8 cellular contexts compared by ENCODE assay signal in genomic region chr1:101288491-101288944, GRCh38. TPM values are rescaled to one million over a fixed set of nuclear protein-coding genes. Genes with fewer than 3 reads are reported as not detected.
DNase-seq lines count a peak whose midpoint lies in the region; ATAC-seq, FAIRE-seq and TF ChIP-seq lines count a peak whose summit lies in the region.

No MANE protein-coding gene starts in this region.

- H3K27me3 ChIP-seq in KMS-11 (ENCODE audit: insufficient read depth, low read depth) = no peaks in the 10 kb centered on the region
- H3K27me3 ChIP-seq in gastroesophageal sphincter = no peaks in the 10 kb centered on the region
- no peaks in the 10 kb centered on the region for H3K27me3 ChIP-seq in parathyroid adenoma (ENCODE audit: control insufficient read depth, insufficient read depth, low read length)

- peak; percentile 34 for DNase-seq in D721Med (ENCODE audit: insufficient read length, low spot score)
- DNase-seq in SHP77 (lab: John Stamatoyannopoulos, UW) = peak; percentile 46
- peak; percentile 84 for DNase-seq in activated naive CD4-positive, alpha-beta T cell treated with anti-CD3 and anti-CD28 coated beads for 36 hours

- H3K27me3 Mint-ChIP-seq in activated naive CD4-positive, alpha-beta T cell treated with anti-CD3 and anti-CD28 coated beads for 36 hours (ENCODE audit: low read depth) = no peaks in the 10 kb centered on the region

- H2AFZ ChIP-seq in KMS-11 (ENCODE audit: low read depth) = no peak overlapping the region
- peak overlapping the region; percentile 42 for H2AFZ ChIP-seq in parathyroid adenoma

- FAIRE-seq in D721Med (lab: Jason Lieb, UNC) = peak; percentile 29

- H3K27ac ChIP-seq in KMS-11 (no peak overlapping the region), gastroesophageal sphincter (no peak overlapping the region), parathyroid adenoma (peak overlapping the region; percentile 19)

- H3K9ac ChIP-seq in KMS-11 = no peak overlapping the region
- H3K9ac ChIP-seq in parathyroid adenoma = no peak overlapping the region

- intact Hi-C loops in activated naive CD4-positive, alpha-beta T cell treated with anti-CD3 and anti-CD28 coated beads for 36 hours (cut with micrococcal nuclease) = loop anchor here (1.0 to 5.0 kb wide), 13 partner anchors 50 to 826 kb away; no protein-coding TSS in a partner anchor

- H3K36me3 ChIP-seq in KMS-11 (ENCODE audit: insufficient read depth) (no peaks in the 10 kb centered on the region), gastroesophageal sphincter (no peaks in the 10 kb centered on the region), parathyroid adenoma (ENCODE audit: control insufficient read depth, insufficient read depth, low read length) (no peaks in the 10 kb centered on the region)

- H3K9me3 ChIP-seq in gastroesophageal sphincter (no peaks in the 10 kb centered on the region), parathyroid adenoma (ENCODE audit: control insufficient read depth, low read length) (no peaks in the 10 kb centered on the region)

- no peaks in the 10 kb centered on the region for H3K9me3 Mint-ChIP-seq in activated naive CD4-positive, alpha-beta T cell treated with anti-CD3 and anti-CD28 coated beads for 36 hours

- H3K27ac Mint-ChIP-seq in activated naive CD4-positive, alpha-beta T cell treated with anti-CD3 and anti-CD28 coated beads for 36 hours = peak overlapping the region; percentile 72

- no peak overlapping the region for H3K4me3 Mint-ChIP-seq in activated naive CD4-positive, alpha-beta T cell treated with anti-CD3 and anti-CD28 coated beads for 36 hours

- 20 to 33% methylated on average over 1 to 4 of the region's 4 CpGs for WGBS in gastroesophageal sphincter (ENCODE audit: low coverage in 1 of 2), 2 donors

- no peak for TF ChIP-seq EP300 in gastroesophageal sphincter (IDR thresholded peaks at IDR 0.05)

- H3K4me2 ChIP-seq in KMS-11 (no peak overlapping the region), parathyroid adenoma (ENCODE audit: low read length) (peak overlapping the region; percentile 43)

- peak; percentile 93 for TF ChIP-seq CTCF in D721Med (IDR thresholded peaks at IDR 0.05; ENCODE audit: insufficient read depth, missing control alignments)
- peak; percentile 79 for TF ChIP-seq CTCF in KMS-11 (conservative IDR thresholded peaks at IDR 0.05; ENCODE audit: low read depth, low read length)
- peak; percentile 70 to 84 (median 76) for TF ChIP-seq CTCF in gastroesophageal sphincter (IDR thresholded peaks at IDR 0.05)
- TF ChIP-seq CTCF in parathyroid adenoma (IDR thresholded peaks at IDR 0.05) = peak; percentile 77

- no peaks in the 10 kb centered on the region for H4K20me1 ChIP-seq in KMS-11 (ENCODE audit: insufficient read depth)

- no peaks in the 10 kb centered on the region for H3K36me3 Mint-ChIP-seq in activated naive CD4-positive, alpha-beta T cell treated with anti-CD3 and anti-CD28 coated beads for 36 hours (ENCODE audit: low read depth)

- CTCF ChIA-PET in activated naive CD4-positive, alpha-beta T cell treated with anti-CD3 and anti-CD28 coated beads for 36 hours (lab: Charles Lee) = interaction anchor here (0.6 to 10.2 kb wide), 80 partner anchors 8 to 473 kb away, joined by 3 to 131 read pairs (median 4); partner anchors contain the start of gene EXTL2

- H3K79me2 ChIP-seq in KMS-11 (ENCODE audit: insufficient read depth, low read depth) (no peaks in the 10 kb centered on the region), parathyroid adenoma (no peaks in the 10 kb centered on the region)

- H3K4me3 ChIP-seq in KMS-11 (IDR thresholded peaks at IDR 0.05; ENCODE audit: insufficient read depth, low read depth, low read length) = no peak overlapping the region
- no peak overlapping the region for H3K4me3 ChIP-seq in gastroesophageal sphincter
- H3K4me3 ChIP-seq in parathyroid adenoma (ENCODE audit: low read depth, low read length) = no peak overlapping the region

- H3K4me1 ChIP-seq in KMS-11 (ENCODE audit: low read depth, poor library complexity, severe bottlenecking) (peaks cover 40% of the 10 kb centered on the region), gastroesophageal sphincter (peaks cover 0 to 9% (median 0%) of the 10 kb centered on the region in 3 donors), parathyroid adenoma (peaks cover 6% of the 10 kb centered on the region)

- peak; percentile 37 for ATAC-seq in GM21360 (IDR thresholded peaks at IDR 0.05; ENCODE audit: unreplicated experiment)
- peak; percentile 75 for ATAC-seq in gastroesophageal sphincter
- ATAC-seq in GM21528 (IDR thresholded peaks at IDR 0.05; ENCODE audit: low FRiP score, unreplicated experiment) = no peak

- peaks cover 84% of the 10 kb centered on the region for H3K4me1 Mint-ChIP-seq in activated naive CD4-positive, alpha-beta T cell treated with anti-CD3 and anti-CD28 coated beads for 36 hours (ENCODE audit: low read depth)

- TF ChIP-seq POLR2A in gastroesophageal sphincter (IDR thresholded peaks at IDR 0.05) = no peak

RNA-seq across cellular contexts. Expression of gene S1PR1, which starts 51.7 kb away (rescaled TPM):
- 100 to 1,000 TPM; 129 to 131 TPM for total RNA-seq in activated naive CD4-positive, alpha-beta T cell treated with anti-CD3 and anti-CD28 coated beads for 36 hours
- 10 to 100 TPM; 13.9 to 73.6 (median 47.8) TPM for total RNA-seq in gastroesophageal sphincter

Comparison
In these comparisons a context has a peak if more than half of its experiments do, and no peak if none do; other contexts are left out.
1. DNase-seq: peak in every context shown above with its lines; median percentile 84 in activated naive CD4-positive, alpha-beta T cell treated with anti-CD3 and anti-CD28 coated beads for 36 hours; 46 in SHP77; 34 in D721Med.